Comparison of ENCODE assay signal across 21 cellular contexts in the genomic region with DNA sequence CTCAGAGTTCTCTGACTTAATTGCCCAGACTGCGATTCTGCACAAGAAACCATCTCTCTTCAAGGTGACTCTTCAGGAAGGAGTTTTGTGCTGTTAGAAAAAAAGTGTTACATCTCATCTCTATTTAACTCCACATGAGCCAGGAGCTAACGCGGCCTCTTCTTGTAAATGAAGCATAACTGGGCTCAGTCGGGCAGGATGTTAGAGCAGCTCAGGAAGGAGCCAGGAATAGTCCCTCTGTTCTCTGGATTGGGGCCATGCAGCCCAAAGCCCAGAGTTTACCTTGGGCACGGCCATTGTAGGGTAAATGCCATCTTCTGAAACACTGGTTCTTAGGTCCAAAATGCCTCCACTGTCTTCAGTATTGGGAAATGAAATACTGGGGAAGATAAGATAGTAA.
DNase-seq lines count a peak whose midpoint lies in the region; ATAC-seq and TF ChIP-seq lines count a peak whose summit lies in the region.
"Had no signal": no experiment of that assay in that cellular context is flagged by ENCODE, and none has a peak within 500 bp of the region (broad histone marks: within the 10 kb centered on the region; RNA-seq: fewer than 3 reads in every experiment).

No MANE protein-coding gene starts in this region.

- no peaks in the 10 kb centered on the region for H3K9me3 Mint-ChIP-seq in nephron
- H3K9me3 Mint-ChIP-seq: CD4-positive, alpha-beta T cell had no signal

- no peak for ATAC-seq in HG02884 (IDR thresholded peaks at IDR 0.05; ENCODE audit: unreplicated experiment)
- ATAC-seq: A549 had no signal

- peak overlapping the region in 2 of 3 experiments; percentile 58 to 78 for H3K27ac Mint-ChIP-seq in nephron
- H3K27ac Mint-ChIP-seq: CD14-positive monocyte; CD4-positive, alpha-beta T cell; CD8-positive, alpha-beta memory T cell; HFFc6 had no signal

- peaks cover 48% of the 10 kb centered on the region for H3K4me1 Mint-ChIP-seq in nephron
- H3K4me1 Mint-ChIP-seq: CD14-positive monocyte had no signal

- H3K4me3 Mint-ChIP-seq in nephron = no peak overlapping the region
- H3K4me3 Mint-ChIP-seq: CD14-positive monocyte; CD4-positive, alpha-beta T cell; CD8-positive, alpha-beta memory T cell; HFFc6 had no signal

- no peaks in the 10 kb centered on the region for H3K36me3 Mint-ChIP-seq in nephron (ENCODE audit: low read depth)
- H3K36me3 Mint-ChIP-seq: CD14-positive monocyte; CD8-positive, alpha-beta memory T cell had no signal

- peak; percentile 30 for DNase-seq in NCI-H748 (lab: John Stamatoyannopoulos, UW; ENCODE audit: unreplicated experiment)
- no peak for DNase-seq in NCI-H748 treated with DMSO at 0.1 percent for 48 hours (lab: John Stamatoyannopoulos, UW)
- DNase-seq in cerebellar cortex (ENCODE audit: low spot score) = peak; percentile 61
- no peak for DNase-seq in NCI-H1048 (lab: John Stamatoyannopoulos, UW)
- DNase-seq in activated effector memory CD4-positive, alpha-beta T cell treated with Interleukin-2 at 50 U/mL for 16 hours = no peak
- DNase-seq: 8988T; ACHN; AML-193; BE2C; CD4-positive, alpha-beta T cell; CD8-positive, alpha-beta memory T cell; DMS 273 treated with DMSO at 0.1 percent for 48 hours; DMS79; EL; GF-D8; GOT3; HFFc6 had no signal

- H3K27me3 Mint-ChIP-seq in nephron (ENCODE audit: low read depth) = peaks cover 11% of the 10 kb centered on the region

- no peak for TF ChIP-seq CTCF in nephron (IDR thresholded peaks at IDR 0.05; ENCODE audit: unreplicated experiment in 3 of 3)

Comparison
In these comparisons a context has a peak if more than half of its experiments do, and no peak if none do; other contexts are left out.
1. DNase-seq: peak in NCI-H748 (single experiment) and cerebellar cortex (single experiment); none in NCI-H748 treated with DMSO at 0.1 percent for 48 hours (single experiment), NCI-H1048 (single experiment) and activated effector memory CD4-positive, alpha-beta T cell treated with Interleukin-2 at 50 U/mL for 16 hours (single experiment).